8 cellular contexts compared by ENCODE assay signal in the genomic region with DNA sequence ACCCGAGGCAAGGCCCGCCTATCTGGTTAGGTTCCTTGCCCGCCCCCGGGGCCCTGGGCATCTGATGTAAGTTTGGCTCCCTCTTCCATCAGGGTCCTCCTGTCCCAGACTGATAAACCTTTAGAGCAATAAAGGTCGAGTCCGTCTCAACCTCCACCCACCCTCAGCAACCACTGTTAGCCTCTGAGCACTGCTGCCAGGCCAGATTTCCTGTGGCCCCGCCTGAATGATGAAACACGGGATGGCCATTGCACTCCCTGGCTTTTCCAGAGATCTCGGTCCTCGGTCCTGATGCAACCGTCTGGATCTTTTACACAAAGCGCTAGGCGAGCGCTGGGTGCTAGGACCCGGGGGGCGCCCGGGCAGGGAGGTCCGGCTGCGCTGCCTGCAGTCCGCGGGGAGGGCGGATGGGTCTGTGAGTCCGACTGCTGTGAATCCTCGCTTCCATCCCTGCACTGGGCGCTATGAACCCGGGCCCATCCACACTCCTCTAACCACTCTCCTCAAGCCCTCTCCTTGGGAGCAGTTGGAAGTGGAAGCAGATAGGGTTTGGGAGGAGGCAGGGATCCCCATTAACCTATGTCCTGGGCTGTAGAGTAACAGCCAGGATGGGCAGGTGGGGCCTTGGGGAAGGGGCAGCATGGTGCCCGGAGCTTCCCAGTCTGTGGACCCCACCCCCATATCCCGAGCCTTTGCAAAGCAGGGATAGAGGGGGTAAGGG. TPM values are rescaled to one million over a fixed set of nuclear protein-coding genes. Genes with fewer than 3 reads are reported as not detected.
DNase-seq lines count a peak whose midpoint lies in the region; ATAC-seq and TF ChIP-seq lines count a peak whose summit lies in the region.

No MANE protein-coding gene starts in this region.

- peak overlapping the region; percentile 100 for H3K4me3 Mint-ChIP-seq in activated T-helper 2 cell treated with anti-CD3 and anti-CD28 coated beads, Interferon-gamma antibody, Interleukin-2, Interleukin-4, amounts not matched to agents 10 μg/mL and 5 μg/mL and 100 μg/mL, durations not matched to agents 14 hours and 24 hours and 36 hours (ENCODE audit: low read depth)
- peak overlapping the region; percentile 95 to 100 (median 98) for H3K4me3 Mint-ChIP-seq in naive B cell

- CTCF ChIA-PET in AG04449 (lab: Yijun Ruan, JAX): interaction anchor here (1.1 to 2.1 kb wide), 3 partner anchors 8 to 49 kb away, joined by 3 to 6 read pairs (median 3); no protein-coding TSS in a partner anchor

- peaks cover 34% of the 10 kb centered on the region for H3K4me1 ChIP-seq in vagina

- POLR2A ChIA-PET in AG04449 (lab: Yijun Ruan, JAX): interaction anchor here (0.7 to 5.6 kb wide), 25 partner anchors 10 to 146 kb away, joined by 3 to 106 read pairs (median 7); a partner anchor contains a TSS

- H3K36me3 Mint-ChIP-seq in activated T-helper 2 cell treated with anti-CD3 and anti-CD28 coated beads, Interferon-gamma antibody, Interleukin-2, Interleukin-4, amounts not matched to agents 10 μg/mL and 5 μg/mL and 100 μg/mL, durations not matched to agents 14 hours and 24 hours and 36 hours (ENCODE audit: low read depth): peaks cover 38% of the 10 kb centered on the region
- H3K36me3 Mint-ChIP-seq in naive B cell: peaks cover 5 to 17% of the 10 kb centered on the region in 2 donors

- H3K4me3 ChIP-seq in AG04449 (ENCODE audit: low read depth, low read length): peak overlapping the region; percentile 74
- H3K4me3 ChIP-seq in GM08714 (ENCODE audit: low read length): peak overlapping the region; percentile 59
- H3K4me3 ChIP-seq in vagina: peak overlapping the region; percentile 90 to 99

- no peaks in the 10 kb centered on the region for H3K27me3 ChIP-seq in vagina

- peak; percentile 24 for ATAC-seq in HG03045 (IDR thresholded peaks at IDR 0.05; ENCODE audit: unreplicated experiment)
- ATAC-seq in naive B cell (ENCODE audit: low read depth in 2 of 2): peak in 1 of 2 donors; percentile 13

- H3K27me3 Mint-ChIP-seq in activated T-helper 2 cell treated with anti-CD3 and anti-CD28 coated beads, Interferon-gamma antibody, Interleukin-2, Interleukin-4, amounts not matched to agents 10 μg/mL and 5 μg/mL and 100 μg/mL, durations not matched to agents 14 hours and 24 hours and 36 hours (ENCODE audit: low read depth): no peaks in the 10 kb centered on the region
- H3K27me3 Mint-ChIP-seq in naive B cell: no peaks in the 10 kb centered on the region

- H3K27ac ChIP-seq in vagina: peak overlapping the region; percentile 99

- no peaks in the 10 kb centered on the region for H3K9me3 ChIP-seq in vagina

- DNase-seq in AG04449 (ENCODE audit: low read depth, low spot score): no peak
- DNase-seq in NCI-H524 treated with DMSO at 0.1 percent for 48 hours (lab: John Stamatoyannopoulos, UW): peak; percentile 15
- DNase-seq in activated T-helper 2 cell treated with anti-CD3 and anti-CD28 coated beads, Interferon-gamma antibody, Interleukin-2, Interleukin-4, amounts not matched to agents 10 μg/mL and 5 μg/mL and 100 μg/mL, durations not matched to agents 14 hours and 24 hours and 36 hours (ENCODE audit: low spot score): no peak
- DNase-seq in fibroblast of the conjunctiva (ENCODE audit: low read depth): peak; percentile 99
- peak; percentile 35 for DNase-seq in naive B cell
- peak in 1 of 2 donors; percentile 98 for DNase-seq in vagina (ENCODE audit: extremely low spot score in 2 of 2)

- H3K4me1 Mint-ChIP-seq in activated T-helper 2 cell treated with anti-CD3 and anti-CD28 coated beads, Interferon-gamma antibody, Interleukin-2, Interleukin-4, amounts not matched to agents 10 μg/mL and 5 μg/mL and 100 μg/mL, durations not matched to agents 14 hours and 24 hours and 36 hours (ENCODE audit: low read depth): peaks cover 37% of the 10 kb centered on the region
- H3K4me1 Mint-ChIP-seq in naive B cell: peaks cover 43 to 58% (median 47%) of the 10 kb centered on the region in 3 donors

- peaks cover 0 to 25% of the 10 kb centered on the region in 2 donors for H3K36me3 ChIP-seq in vagina

- no peaks in the 10 kb centered on the region for H3K9me3 Mint-ChIP-seq in activated T-helper 2 cell treated with anti-CD3 and anti-CD28 coated beads, Interferon-gamma antibody, Interleukin-2, Interleukin-4, amounts not matched to agents 10 μg/mL and 5 μg/mL and 100 μg/mL, durations not matched to agents 14 hours and 24 hours and 36 hours
- H3K9me3 Mint-ChIP-seq in naive B cell: no peaks in the 10 kb centered on the region

- TF ChIP-seq POLR2A in vagina (IDR thresholded peaks at IDR 0.05): peak in 1 of 2 donors; percentile 59

- no peak for TF ChIP-seq CTCF in AG04449 (IDR thresholded peaks at IDR 0.05; ENCODE audit: insufficient read depth, low read length, missing control alignments)
- no peak for TF ChIP-seq CTCF in vagina (IDR thresholded peaks at IDR 0.05)

- intact Hi-C loops in activated T-helper 2 cell treated with anti-CD3 and anti-CD28 coated beads, Interferon-gamma antibody, Interleukin-2, Interleukin-4, amounts not matched to agents 10 μg/mL and 5 μg/mL and 100 μg/mL, durations not matched to agents 14 hours and 24 hours and 36 hours (cut with micrococcal nuclease): loop anchor here (1.0 to 2.0 kb wide), 5 partner anchors 12 to 62 kb away; a partner anchor contains a TSS
- intact Hi-C loops in vagina (cut with DNase I): loop anchor here (5.0 to 10.0 kb wide), 2 partner anchors 48 to 59 kb away; no protein-coding TSS in a partner anchor

- H3K27ac Mint-ChIP-seq in activated T-helper 2 cell treated with anti-CD3 and anti-CD28 coated beads, Interferon-gamma antibody, Interleukin-2, Interleukin-4, amounts not matched to agents 10 μg/mL and 5 μg/mL and 100 μg/mL, durations not matched to agents 14 hours and 24 hours and 36 hours: peak overlapping the region; percentile 47
- H3K27ac Mint-ChIP-seq in naive B cell: peak overlapping the region in 5 of 6 donors; percentile 69 to 98 (median 94)

RNA-seq across cellular contexts. Expression of a gene that starts 0.9 kb away (rescaled TPM):
- total RNA-seq in activated T-helper 2 cell treated with anti-CD3 and anti-CD28 coated beads, Interferon-gamma antibody, Interleukin-2, Interleukin-4, amounts not matched to agents 10 μg/mL and 5 μg/mL and 100 μg/mL, durations not matched to agents 14 hours and 24 hours and 36 hours: 543 and 569 TPM in 2 replicates
- polyA plus RNA-seq in naive B cell (ENCODE audit: low read depth in 6 of 6): 100 to 1,000 TPM in 1 of 6 donors, 10 to 100 TPM in 5; 22.6 to 124 (median 78.2) TPM
- 1,063 TPM for total RNA-seq in vagina

RNA-seq across cellular contexts. Expression of a gene that starts 56.8 kb away (rescaled TPM):
- 46.2 and 49.6 TPM in 2 replicates for total RNA-seq in activated T-helper 2 cell treated with anti-CD3 and anti-CD28 coated beads, Interferon-gamma antibody, Interleukin-2, Interleukin-4, amounts not matched to agents 10 μg/mL and 5 μg/mL and 100 μg/mL, durations not matched to agents 14 hours and 24 hours and 36 hours
- polyA plus RNA-seq in naive B cell (ENCODE audit: low read depth in 6 of 6): 10 to 100 TPM; 43.8 to 69.0 (median 48.4) TPM
- total RNA-seq in vagina: 38.5 TPM

RNA-seq across cellular contexts. Expression of a gene that starts 57.0 kb away (rescaled TPM):
- total RNA-seq in activated T-helper 2 cell treated with anti-CD3 and anti-CD28 coated beads, Interferon-gamma antibody, Interleukin-2, Interleukin-4, amounts not matched to agents 10 μg/mL and 5 μg/mL and 100 μg/mL, durations not matched to agents 14 hours and 24 hours and 36 hours: 94.1 and 95.9 TPM in 2 replicates
- 100 to 1,000 TPM; 485 to 708 (median 561) TPM for polyA plus RNA-seq in naive B cell (ENCODE audit: low read depth in 6 of 6)
- 76.6 TPM for total RNA-seq in vagina

Comparison
In these comparisons a context has a peak if more than half of its experiments do, and no peak if none do; other contexts are left out.
1. DNase-seq: peak in NCI-H524 treated with DMSO at 0.1 percent for 48 hours (single experiment), fibroblast of the conjunctiva (single experiment) and naive B cell (single experiment); none in AG04449 (single experiment) and activated T-helper 2 cell treated with anti-CD3 and anti-CD28 coated beads, Interferon-gamma antibody, Interleukin-2, Interleukin-4, amounts not matched to agents 10 μg/mL and 5 μg/mL and 100 μg/mL, durations not matched to agents 14 hours and 24 hours and 36 hours (single experiment).
2. Peak in every context shown above with its lines, with median percentiles within 50 percentile points of each other: H3K4me3 ChIP-seq.